1 cellular context compared by ENCODE assay signal in genomic region chr17:3980381-3980975, GRCh38.
TF ChIP-seq lines count a peak whose summit lies in the region.

No MANE protein-coding gene starts in this region.

TF ChIP-seq in WTC11, 78 proteins besides CTCF, POLR2A, EP300 and RAD21 (continued from another document):
- TF ChIP-seq AFF4 (CRISPR knock-in tag; IDR thresholded peaks at IDR 0.05; ENCODE audit: borderline replicate concordance) (no peak), IRF1 (CRISPR knock-in tag; IDR thresholded peaks at IDR 0.05) (no peak), MXD4 (CRISPR knock-in tag; IDR thresholded peaks at IDR 0.05; ENCODE audit: borderline replicate concordance) (no peak)
